ENCODE assay signal across 9 cellular contexts in the genomic region with DNA sequence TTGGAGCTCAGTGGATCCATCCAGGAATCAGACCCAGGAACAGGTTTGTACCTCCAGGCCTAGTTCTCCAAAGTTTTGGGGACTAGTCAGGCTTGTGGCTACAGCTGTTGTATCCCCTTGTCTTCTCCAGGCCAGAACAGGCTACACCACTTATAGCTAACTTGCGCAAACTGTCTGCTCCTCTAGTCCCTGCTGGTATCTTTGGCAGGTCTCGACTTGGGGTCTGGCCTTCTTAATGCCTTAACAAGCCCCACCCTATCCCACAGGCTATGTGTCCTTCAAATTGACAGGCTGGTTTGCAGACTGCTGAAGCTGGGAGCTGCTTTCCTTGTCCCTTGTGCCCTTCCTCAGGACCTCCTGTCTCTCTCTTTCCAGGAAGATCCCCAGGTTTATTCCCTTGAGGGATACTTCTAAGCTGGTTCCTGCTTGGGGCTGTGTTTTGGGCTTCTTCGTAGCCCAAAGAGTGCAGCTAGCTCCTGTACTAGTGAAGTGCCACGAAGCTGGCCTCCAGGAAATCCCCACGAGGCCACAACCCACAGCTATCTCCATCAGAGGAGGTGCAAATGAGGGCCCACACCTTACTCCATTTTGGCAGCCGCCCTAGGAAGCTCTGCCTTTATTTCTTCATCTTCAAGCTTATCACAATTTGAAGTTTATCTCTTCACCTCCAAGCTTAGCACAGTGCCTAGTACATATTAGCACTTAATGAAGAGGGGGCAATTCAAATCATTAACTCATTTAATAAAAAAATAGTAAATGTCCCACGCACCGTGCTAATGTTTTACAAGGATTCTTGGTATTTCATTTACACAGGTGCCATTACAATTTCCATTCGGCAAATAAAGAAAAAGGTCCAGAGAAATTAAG. TPM values are rescaled to one million over a fixed set of nuclear protein-coding genes. Genes with fewer than 3 reads are reported as not detected.
DNase-seq lines count a peak whose midpoint lies in the region; ATAC-seq and TF ChIP-seq lines count a peak whose summit lies in the region.
"Had no signal": no experiment of that assay in that cellular context is flagged by ENCODE, and none has a peak within 500 bp of the region (broad histone marks: within the 10 kb centered on the region; RNA-seq: fewer than 3 reads in every experiment).

No MANE protein-coding gene starts in this region.

- intact Hi-C loops in adrenal gland (cut with DNase I): loop anchor here in 1 of 2 donors (10.0 kb wide), 1 partner anchor 198 kb away; no protein-coding TSS in a partner anchor

- H3K36me3 ChIP-seq in adrenal gland (replicated peaks in 1 of 2) (peaks cover 0 to 24% of the 10 kb centered on the region in 2 donors), lung (ENCODE audit: control insufficient read depth in 2 of 2, insufficient read depth in 2 of 2, low read length in 2 of 2) (peaks cover 0 to 8% of the 10 kb centered on the region in 2 donors), thoracic aorta (no peaks in the 10 kb centered on the region)

- no peaks in the 10 kb centered on the region for H3K27me3 ChIP-seq in adrenal gland
- no peaks in the 10 kb centered on the region for H3K27me3 ChIP-seq in lung (ENCODE audit: control insufficient read depth, insufficient read depth)
- H3K27me3 ChIP-seq in thoracic aorta (replicated peaks; ENCODE audit: insufficient read depth): no peaks in the 10 kb centered on the region
- H3K27me3 ChIP-seq: foreskin keratinocyte had no signal

- TF ChIP-seq POLR2A in adrenal gland (IDR thresholded peaks at IDR 0.05): no peak

- H3K36me3 Mint-ChIP-seq in IgD-negative memory B cell: no peaks in the 10 kb centered on the region

- H3K27ac ChIP-seq in 22Rv1: peak overlapping the region; percentile 47
- peak overlapping the region in 3 of 5 donors; percentile 60 to 79 (median 72) for H3K27ac ChIP-seq in adrenal gland
- peak overlapping the region in 1 of 2 donors; percentile 27 for H3K27ac ChIP-seq in lung (ENCODE audit: low read depth in 1 of 2, low read length in 1 of 2)
- H3K27ac ChIP-seq in thoracic aorta: peak overlapping the region; percentile 64 to 71

- H3K9me3 Mint-ChIP-seq in IgD-negative memory B cell: no peaks in the 10 kb centered on the region

- ATAC-seq in lung (ENCODE audit: insufficient read depth, low FRiP score): no peak
- no peak for ATAC-seq in thoracic aorta (ENCODE audit: insufficient number of reproducible peaks, low FRiP score, low read depth)
- ATAC-seq in HG02763 (IDR thresholded peaks at IDR 0.05; ENCODE audit: unreplicated experiment): no peak

- H3K4me3 ChIP-seq in adrenal gland (peak overlapping the region in 2 of 4 donors; percentile 75 to 90), lung (peak overlapping the region; percentile 17), thoracic aorta (peak overlapping the region; percentile 95)

- DNase-seq in adrenal gland (no peak), lung (ENCODE audit: low spot score) (no peak), thoracic aorta (ENCODE audit: low spot score) (no peak), NCI-H1694 (lab: John Stamatoyannopoulos, UW) (no peak), Ammon's horn (ENCODE audit: low spot score) (no peak)

- H3K27ac Mint-ChIP-seq in IgD-negative memory B cell: peak overlapping the region; percentile 89 to 98 (median 96)

- no peak for TF ChIP-seq CTCF in 22Rv1 (IDR thresholded peaks at IDR 0.05)
- no peak for TF ChIP-seq CTCF in adrenal gland (IDR thresholded peaks at IDR 0.05)
- TF ChIP-seq CTCF in lung (IDR thresholded peaks at IDR 0.05; ENCODE audit: control extremely low read depth, extremely low read depth): no peak
- no peak for TF ChIP-seq CTCF in thoracic aorta (IDR thresholded peaks at IDR 0.05)

- H3K4me1 ChIP-seq in adrenal gland (replicated peaks in 1 of 2) (peaks cover 5 to 25% of the 10 kb centered on the region in 2 donors), lung (ENCODE audit: control insufficient read depth in 2 of 2, insufficient read depth in 2 of 2, low read length in 2 of 2) (peaks cover 7 to 15% of the 10 kb centered on the region in 2 donors), thoracic aorta (ENCODE audit: control insufficient read depth in 1 of 2, low read depth in 2 of 2) (peaks cover 5 to 21% of the 10 kb centered on the region in 2 donors)
- H3K4me1 ChIP-seq: foreskin keratinocyte had no signal

- no peaks in the 10 kb centered on the region for H3K9me3 ChIP-seq in adrenal gland (replicated peaks in 1 of 3)
- H3K9me3 ChIP-seq in lung (ENCODE audit: control insufficient read depth in 2 of 2, insufficient read depth in 1 of 2, low read length in 1 of 2): no peaks in the 10 kb centered on the region
- H3K9me3 ChIP-seq in thoracic aorta: no peaks in the 10 kb centered on the region

- 40 to 47% (median 46%) methylated on average over 9 of the region's 9 CpGs for WGBS in adrenal gland, 4 donors
- 42 to 45% methylated on average over 9 of the region's 9 CpGs for WGBS in lung, 2 donors

- peak overlapping the region; percentile 92 to 98 (median 96) for H3K4me3 Mint-ChIP-seq in IgD-negative memory B cell

- peaks cover 13 to 18% (median 16%) of the 10 kb centered on the region in 3 donors for H3K4me1 Mint-ChIP-seq in IgD-negative memory B cell

- H3K27me3 Mint-ChIP-seq in IgD-negative memory B cell: no peaks in the 10 kb centered on the region

RNA-seq across cellular contexts. Expression of a gene that starts 0.7 kb away (rescaled TPM):
- polyA plus RNA-seq in IgD-negative memory B cell (36.0 TPM), adrenal gland (100 to 1,000 TPM; 118 to 145 (median 142) TPM), lung (10 to 100 TPM; 26.5 to 33.6 TPM)
- total RNA-seq in adrenal gland (100 to 1,000 TPM in 2 of 8 donors, 10 to 100 TPM in 6; 62.4 to 229 (median 77.7) TPM), lung (10 to 100 TPM; 36.6 to 41.1 TPM), thoracic aorta (10 to 100 TPM; 40.2 to 68.0 TPM)
